In the genomic region with DNA sequence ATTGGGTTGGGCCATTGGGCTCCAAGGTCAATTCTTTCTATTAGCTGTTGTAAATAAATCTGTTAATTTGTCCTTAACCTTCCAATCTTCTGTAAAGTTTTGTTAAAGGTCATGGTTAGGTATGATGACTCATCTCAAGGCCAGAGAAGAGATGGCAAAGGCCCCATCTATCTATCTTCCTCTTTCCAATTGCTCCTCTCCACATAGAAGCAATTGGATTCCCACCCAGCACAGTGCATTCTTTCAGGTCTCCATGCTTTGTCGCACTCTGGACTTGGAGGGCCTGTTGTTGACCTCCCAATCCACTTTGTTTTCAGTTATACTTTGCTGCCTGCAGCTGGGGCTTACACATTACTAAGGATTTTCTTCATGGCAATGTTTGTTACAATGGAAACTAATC, we compare ENCODE assay signal across 1 cellular context.
TF ChIP-seq lines count a peak whose summit lies in the region.

No MANE protein-coding gene starts in this region.

TF ChIP-seq in HepG2, 621 proteins besides CTCF, POLR2A, EP300 and RAD21 (continued from another document):
- TF ChIP-seq, protein P1, sequence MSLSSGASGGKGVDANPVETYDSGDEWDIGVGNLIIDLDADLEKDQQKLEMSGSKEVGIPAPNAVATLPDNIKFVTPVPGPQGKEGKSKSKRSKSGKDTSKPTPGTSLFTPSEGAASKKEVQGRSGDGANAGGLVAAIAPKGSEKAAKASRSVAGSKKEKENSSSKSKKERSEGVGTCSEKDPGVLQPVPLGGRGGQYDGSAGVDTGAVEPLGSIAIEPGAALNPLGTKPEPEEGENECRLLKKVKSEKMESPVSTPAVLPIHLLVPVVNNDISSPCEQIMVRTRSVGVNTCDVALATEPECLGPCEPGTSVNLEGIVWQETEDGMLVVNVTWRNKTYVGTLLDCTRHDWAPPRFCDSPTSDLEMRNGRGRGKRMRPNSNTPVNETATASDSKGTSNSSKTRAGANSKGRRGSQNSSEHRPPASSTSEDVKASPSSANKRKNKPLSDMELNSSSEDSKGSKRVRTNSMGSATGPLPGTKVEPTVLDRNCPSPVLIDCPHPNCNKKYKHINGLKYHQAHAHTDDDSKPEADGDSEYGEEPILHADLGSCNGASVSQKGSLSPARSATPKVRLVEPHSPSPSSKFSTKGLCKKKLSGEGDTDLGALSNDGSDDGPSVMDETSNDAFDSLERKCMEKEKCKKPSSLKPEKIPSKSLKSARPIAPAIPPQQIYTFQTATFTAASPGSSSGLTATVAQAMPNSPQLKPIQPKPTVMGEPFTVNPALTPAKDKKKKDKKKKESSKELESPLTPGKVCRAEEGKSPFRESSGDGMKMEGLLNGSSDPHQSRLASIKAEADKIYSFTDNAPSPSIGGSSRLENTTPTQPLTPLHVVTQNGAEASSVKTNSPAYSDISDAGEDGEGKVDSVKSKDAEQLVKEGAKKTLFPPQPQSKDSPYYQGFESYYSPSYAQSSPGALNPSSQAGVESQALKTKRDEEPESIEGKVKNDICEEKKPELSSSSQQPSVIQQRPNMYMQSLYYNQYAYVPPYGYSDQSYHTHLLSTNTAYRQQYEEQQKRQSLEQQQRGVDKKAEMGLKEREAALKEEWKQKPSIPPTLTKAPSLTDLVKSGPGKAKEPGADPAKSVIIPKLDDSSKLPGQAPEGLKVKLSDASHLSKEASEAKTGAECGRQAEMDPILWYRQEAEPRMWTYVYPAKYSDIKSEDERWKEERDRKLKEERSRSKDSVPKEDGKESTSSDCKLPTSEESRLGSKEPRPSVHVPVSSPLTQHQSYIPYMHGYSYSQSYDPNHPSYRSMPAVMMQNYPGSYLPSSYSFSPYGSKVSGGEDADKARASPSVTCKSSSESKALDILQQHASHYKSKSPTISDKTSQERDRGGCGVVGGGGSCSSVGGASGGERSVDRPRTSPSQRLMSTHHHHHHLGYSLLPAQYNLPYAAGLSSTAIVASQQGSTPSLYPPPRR (CRISPR knock-in tag; IDR thresholded peaks at IDR 0.05; ENCODE audit: borderline replicate concordance) = no peak
- TF ChIP-seq, protein P2, sequence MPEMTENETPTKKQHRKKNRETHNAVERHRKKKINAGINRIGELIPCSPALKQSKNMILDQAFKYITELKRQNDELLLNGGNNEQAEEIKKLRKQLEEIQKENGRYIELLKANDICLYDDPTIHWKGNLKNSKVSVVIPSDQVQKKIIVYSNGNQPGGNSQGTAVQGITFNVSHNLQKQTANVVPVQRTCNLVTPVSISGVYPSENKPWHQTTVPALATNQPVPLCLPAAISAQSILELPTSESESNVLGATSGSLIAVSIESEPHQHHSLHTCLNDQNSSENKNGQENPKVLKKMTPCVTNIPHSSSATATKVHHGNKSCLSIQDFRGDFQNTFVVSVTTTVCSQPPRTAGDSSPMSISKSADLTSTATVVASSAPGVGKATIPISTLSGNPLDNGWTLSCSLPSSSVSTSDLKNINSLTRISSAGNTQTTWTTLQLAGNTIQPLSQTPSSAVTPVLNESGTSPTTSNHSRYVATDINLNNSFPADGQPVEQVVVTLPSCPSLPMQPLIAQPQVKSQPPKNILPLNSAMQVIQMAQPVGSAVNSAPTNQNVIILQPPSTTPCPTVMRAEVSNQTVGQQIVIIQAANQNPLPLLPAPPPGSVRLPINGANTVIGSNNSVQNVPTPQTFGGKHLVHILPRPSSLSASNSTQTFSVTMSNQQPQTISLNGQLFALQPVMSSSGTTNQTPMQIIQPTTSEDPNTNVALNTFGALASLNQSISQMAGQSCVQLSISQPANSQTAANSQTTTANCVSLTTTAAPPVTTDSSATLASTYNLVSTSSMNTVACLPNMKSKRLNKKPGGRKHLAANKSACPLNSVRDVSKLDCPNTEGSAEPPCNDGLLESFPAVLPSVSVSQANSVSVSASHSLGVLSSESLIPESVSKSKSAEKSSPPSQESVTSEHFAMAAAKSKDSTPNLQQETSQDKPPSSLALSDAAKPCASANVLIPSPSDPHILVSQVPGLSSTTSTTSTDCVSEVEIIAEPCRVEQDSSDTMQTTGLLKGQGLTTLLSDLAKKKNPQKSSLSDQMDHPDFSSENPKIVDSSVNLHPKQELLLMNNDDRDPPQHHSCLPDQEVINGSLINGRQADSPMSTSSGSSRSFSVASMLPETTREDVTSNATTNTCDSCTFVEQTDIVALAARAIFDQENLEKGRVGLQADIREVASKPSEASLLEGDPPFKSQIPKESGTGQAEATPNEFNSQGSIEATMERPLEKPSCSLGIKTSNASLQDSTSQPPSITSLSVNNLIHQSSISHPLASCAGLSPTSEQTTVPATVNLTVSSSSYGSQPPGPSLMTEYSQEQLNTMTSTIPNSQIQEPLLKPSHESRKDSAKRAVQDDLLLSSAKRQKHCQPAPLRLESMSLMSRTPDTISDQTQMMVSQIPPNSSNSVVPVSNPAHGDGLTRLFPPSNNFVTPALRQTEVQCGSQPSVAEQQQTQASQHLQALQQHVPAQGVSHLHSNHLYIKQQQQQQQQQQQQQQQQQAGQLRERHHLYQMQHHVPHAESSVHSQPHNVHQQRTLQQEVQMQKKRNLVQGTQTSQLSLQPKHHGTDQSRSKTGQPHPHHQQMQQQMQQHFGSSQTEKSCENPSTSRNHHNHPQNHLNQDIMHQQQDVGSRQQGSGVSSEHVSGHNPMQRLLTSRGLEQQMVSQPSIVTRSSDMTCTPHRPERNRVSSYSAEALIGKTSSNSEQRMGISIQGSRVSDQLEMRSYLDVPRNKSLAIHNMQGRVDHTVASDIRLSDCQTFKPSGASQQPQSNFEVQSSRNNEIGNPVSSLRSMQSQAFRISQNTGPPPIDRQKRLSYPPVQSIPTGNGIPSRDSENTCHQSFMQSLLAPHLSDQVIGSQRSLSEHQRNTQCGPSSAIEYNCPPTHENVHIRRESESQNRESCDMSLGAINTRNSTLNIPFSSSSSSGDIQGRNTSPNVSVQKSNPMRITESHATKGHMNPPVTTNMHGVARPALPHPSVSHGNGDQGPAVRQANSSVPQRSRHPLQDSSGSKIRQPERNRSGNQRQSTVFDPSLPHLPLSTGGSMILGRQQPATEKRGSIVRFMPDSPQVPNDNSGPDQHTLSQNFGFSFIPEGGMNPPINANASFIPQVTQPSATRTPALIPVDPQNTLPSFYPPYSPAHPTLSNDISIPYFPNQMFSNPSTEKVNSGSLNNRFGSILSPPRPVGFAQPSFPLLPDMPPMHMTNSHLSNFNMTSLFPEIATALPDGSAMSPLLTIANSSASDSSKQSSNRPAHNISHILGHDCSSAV (CRISPR knock-in tag; IDR thresholded peaks at IDR 0.05; ENCODE audit: borderline replicate concordance) = no peak
- TF ChIP-seq, protein P3, sequence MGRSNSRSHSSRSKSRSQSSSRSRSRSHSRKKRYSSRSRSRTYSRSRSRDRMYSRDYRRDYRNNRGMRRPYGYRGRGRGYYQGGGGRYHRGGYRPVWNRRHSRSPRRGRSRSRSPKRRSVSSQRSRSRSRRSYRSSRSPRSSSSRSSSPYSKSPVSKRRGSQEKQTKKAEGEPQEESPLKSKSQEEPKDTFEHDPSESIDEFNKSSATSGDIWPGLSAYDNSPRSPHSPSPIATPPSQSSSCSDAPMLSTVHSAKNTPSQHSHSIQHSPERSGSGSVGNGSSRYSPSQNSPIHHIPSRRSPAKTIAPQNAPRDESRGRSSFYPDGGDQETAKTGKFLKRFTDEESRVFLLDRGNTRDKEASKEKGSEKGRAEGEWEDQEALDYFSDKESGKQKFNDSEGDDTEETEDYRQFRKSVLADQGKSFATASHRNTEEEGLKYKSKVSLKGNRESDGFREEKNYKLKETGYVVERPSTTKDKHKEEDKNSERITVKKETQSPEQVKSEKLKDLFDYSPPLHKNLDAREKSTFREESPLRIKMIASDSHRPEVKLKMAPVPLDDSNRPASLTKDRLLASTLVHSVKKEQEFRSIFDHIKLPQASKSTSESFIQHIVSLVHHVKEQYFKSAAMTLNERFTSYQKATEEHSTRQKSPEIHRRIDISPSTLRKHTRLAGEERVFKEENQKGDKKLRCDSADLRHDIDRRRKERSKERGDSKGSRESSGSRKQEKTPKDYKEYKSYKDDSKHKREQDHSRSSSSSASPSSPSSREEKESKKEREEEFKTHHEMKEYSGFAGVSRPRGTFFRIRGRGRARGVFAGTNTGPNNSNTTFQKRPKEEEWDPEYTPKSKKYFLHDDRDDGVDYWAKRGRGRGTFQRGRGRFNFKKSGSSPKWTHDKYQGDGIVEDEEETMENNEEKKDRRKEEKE (IDR thresholded peaks at IDR 0.05) = no peak
- no peak for TF ChIP-seq RARA (CRISPR knock-in tag; IDR thresholded peaks at IDR 0.05)
- no peak for TF ChIP-seq ZNF598 (CRISPR knock-in tag; IDR thresholded peaks at IDR 0.05; ENCODE audit: borderline replicate concordance)
- TF ChIP-seq KDM5A (IDR thresholded peaks at IDR 0.05; ENCODE audit: borderline replicate concordance, low read length) = no peak
- no peak for TF ChIP-seq ZNF101 (CRISPR knock-in tag; IDR thresholded peaks at IDR 0.05; ENCODE audit: borderline replicate concordance, low read depth)
- no peak for TF ChIP-seq POGZ (CRISPR knock-in tag; IDR thresholded peaks at IDR 0.05)
- TF ChIP-seq HOXA7 (CRISPR knock-in tag; IDR thresholded peaks at IDR 0.05) = no peak
- TF ChIP-seq POLR2AphosphoS5 (IDR thresholded peaks at IDR 0.05; ENCODE audit: low read depth, low read length) = no peak
- no peak for TF ChIP-seq ZNF331 (CRISPR knock-in tag; IDR thresholded peaks at IDR 0.05)
- no peak for TF ChIP-seq SOX13 (IDR thresholded peaks at IDR 0.05)
- TF ChIP-seq SOX13 (CRISPR knock-in tag; conservative IDR thresholded peaks at IDR 0.05 in 1 of 2, IDR thresholded peaks at IDR 0.05 in 1 of 2) = no peak
- TF ChIP-seq, protein P4, sequence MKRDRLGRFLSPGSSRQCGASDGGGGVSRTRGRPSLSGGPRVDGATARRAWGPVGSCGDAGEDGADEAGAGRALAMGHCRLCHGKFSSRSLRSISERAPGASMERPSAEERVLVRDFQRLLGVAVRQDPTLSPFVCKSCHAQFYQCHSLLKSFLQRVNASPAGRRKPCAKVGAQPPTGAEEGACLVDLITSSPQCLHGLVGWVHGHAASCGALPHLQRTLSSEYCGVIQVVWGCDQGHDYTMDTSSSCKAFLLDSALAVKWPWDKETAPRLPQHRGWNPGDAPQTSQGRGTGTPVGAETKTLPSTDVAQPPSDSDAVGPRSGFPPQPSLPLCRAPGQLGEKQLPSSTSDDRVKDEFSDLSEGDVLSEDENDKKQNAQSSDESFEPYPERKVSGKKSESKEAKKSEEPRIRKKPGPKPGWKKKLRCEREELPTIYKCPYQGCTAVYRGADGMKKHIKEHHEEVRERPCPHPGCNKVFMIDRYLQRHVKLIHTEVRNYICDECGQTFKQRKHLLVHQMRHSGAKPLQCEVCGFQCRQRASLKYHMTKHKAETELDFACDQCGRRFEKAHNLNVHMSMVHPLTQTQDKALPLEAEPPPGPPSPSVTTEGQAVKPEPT (CRISPR knock-in tag; IDR thresholded peaks at IDR 0.05; ENCODE audit: low read depth) = no peak
- no peak for TF ChIP-seq NFYC (CRISPR knock-in tag; IDR thresholded peaks at IDR 0.05)
- no peak for TF ChIP-seq ZNF678 (CRISPR knock-in tag; IDR thresholded peaks at IDR 0.05)
